12 cellular contexts compared by ENCODE assay signal in the genomic region with DNA sequence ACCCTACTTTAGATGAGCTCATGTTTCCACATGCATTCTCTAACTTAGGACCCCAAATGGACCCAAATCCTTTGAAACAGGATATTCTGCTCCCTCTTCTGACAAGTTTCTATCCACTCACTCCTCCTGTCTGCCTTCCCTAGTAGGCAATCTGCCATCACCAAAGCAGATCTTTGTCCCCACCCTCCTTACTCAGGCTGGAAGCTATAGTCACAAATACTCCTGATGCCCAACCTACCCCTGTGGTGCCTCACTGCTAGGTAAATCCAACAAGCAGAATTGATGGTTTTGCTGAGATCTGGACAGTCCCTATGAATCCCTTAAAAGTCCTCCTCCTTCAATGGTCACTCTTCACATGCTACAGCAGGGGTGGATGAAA. TPM values are rescaled to one million over a fixed set of nuclear protein-coding genes. Genes with fewer than 3 reads are reported as not detected.
DNase-seq lines count a peak whose midpoint lies in the region; ATAC-seq and TF ChIP-seq lines count a peak whose summit lies in the region.
"Had no signal": no experiment of that assay in that cellular context is flagged by ENCODE, and none has a peak within 500 bp of the region (broad histone marks: within the 10 kb centered on the region; RNA-seq: fewer than 3 reads in every experiment).

No MANE protein-coding gene starts in this region.

- no peak for ATAC-seq in stimulated activated naive CD8-positive, alpha-beta T cell treated with anti-CD3 and anti-CD28 coated beads, Interleukin-15, Interleukin-2, amounts not matched to agents 100 U/mL and 50 U/mL, for 24 hours
- ATAC-seq in memory B cell (ENCODE audit: low read depth), result no peak

- H3K9me3 Mint-ChIP-seq in stimulated activated naive CD8-positive, alpha-beta T cell treated with anti-CD3 and anti-CD28 coated beads, Interleukin-15, Interleukin-2, amounts not matched to agents 100 ng/mL and 50 ng/mL, for 24 hours, result no peaks in the 10 kb centered on the region
- no peaks in the 10 kb centered on the region for H3K9me3 Mint-ChIP-seq in memory B cell

- peak overlapping the region; percentile 64 for H3K27ac ChIP-seq in mammary epithelial cell (ENCODE audit: insufficient read depth, low read depth, low read length)
- peak overlapping the region; percentile 37 for H3K27ac ChIP-seq in vagina
- H3K27ac ChIP-seq: VCaP had no signal

- H3K4me3 ChIP-seq in mammary epithelial cell (replicated peaks in 1 of 3; ENCODE audit: insufficient read depth in 1 of 3, low read depth in 2 of 3, low read length in 3 of 3) (no peak overlapping the region), vagina (no peak overlapping the region), BE2C (ENCODE audit: low read depth, low read length) (no peak overlapping the region)
- H3K4me3 ChIP-seq: body of pancreas had no signal

- no peak for TF ChIP-seq POLR2A in vagina (IDR thresholded peaks at IDR 0.05)

- DNase-seq in stimulated activated naive CD8-positive, alpha-beta T cell treated with anti-CD3 and anti-CD28 coated beads, Interleukin-15, Interleukin-2, amounts not matched to agents 100 U/mL and 50 U/mL, for 24 hours, result no peak
- peak; percentile 77 for DNase-seq in mammary epithelial cell
- DNase-seq in memory B cell (ENCODE audit: low spot score in 2 of 2), result no peak
- no peak for DNase-seq in vagina (ENCODE audit: extremely low spot score in 2 of 2)
- DNase-seq in BE2C, result no peak
- no peak for DNase-seq in activated gamma-delta T cell treated with Interleukin-2 at 50 U/mL for 16 hours
- no peak for DNase-seq in iPS-NIHi7 (ENCODE audit: extremely low spot score)
- DNase-seq: COR-L47, NCI-H2081 had no signal

- intact Hi-C loops in mammary epithelial cell (cut with micrococcal nuclease), result no loop called here
- intact Hi-C loops in vagina (cut with DNase I), result no loop called here

- dilution Hi-C loops in mammary epithelial cell (cut with HindIII; ENCODE audit: low sequenced_read_pairs), result no loop called here

- peaks cover 76% of the 10 kb centered on the region for H3K4me1 Mint-ChIP-seq in stimulated activated naive CD8-positive, alpha-beta T cell treated with anti-CD3 and anti-CD28 coated beads, Interleukin-15, Interleukin-2, amounts not matched to agents 100 ng/mL and 50 ng/mL, for 24 hours (ENCODE audit: low read depth)
- peaks cover 68% of the 10 kb centered on the region for H3K4me1 Mint-ChIP-seq in memory B cell

- no peaks in the 10 kb centered on the region for H3K27me3 Mint-ChIP-seq in stimulated activated naive CD8-positive, alpha-beta T cell treated with anti-CD3 and anti-CD28 coated beads, Interleukin-15, Interleukin-2, amounts not matched to agents 100 ng/mL and 50 ng/mL, for 24 hours
- H3K27me3 Mint-ChIP-seq in memory B cell, result no peaks in the 10 kb centered on the region

- H3K27ac Mint-ChIP-seq in stimulated activated naive CD8-positive, alpha-beta T cell treated with anti-CD3 and anti-CD28 coated beads, Interleukin-15, Interleukin-2, amounts not matched to agents 100 ng/mL and 50 ng/mL, for 24 hours, result peak overlapping the region; percentile 22
- H3K27ac Mint-ChIP-seq in memory B cell, result peak overlapping the region; percentile 87

- in situ Hi-C loops in mammary epithelial cell (cut with MboI; ENCODE audit: low sequenced_read_pairs in 2 of 2), result no loop called here

- no peaks in the 10 kb centered on the region for H3K27me3 ChIP-seq in mammary epithelial cell (ENCODE audit: insufficient read depth, low read length)
- H3K27me3 ChIP-seq in vagina, result no peaks in the 10 kb centered on the region
- no peaks in the 10 kb centered on the region for H3K27me3 ChIP-seq in BE2C
- H3K27me3 ChIP-seq: body of pancreas had no signal

- H3K36me3 Mint-ChIP-seq in stimulated activated naive CD8-positive, alpha-beta T cell treated with anti-CD3 and anti-CD28 coated beads, Interleukin-15, Interleukin-2, amounts not matched to agents 100 ng/mL and 50 ng/mL, for 24 hours (ENCODE audit: low read depth), result peaks cover 31% of the 10 kb centered on the region
- peaks cover 25% of the 10 kb centered on the region for H3K36me3 Mint-ChIP-seq in memory B cell

- TF ChIP-seq CTCF in mammary epithelial cell (conservative IDR thresholded peaks at IDR 0.05 in 1 of 2, IDR thresholded peaks at IDR 0.05 in 1 of 2; ENCODE audit: extremely low read depth in 1 of 2, insufficient read depth in 1 of 2, low read depth in 1 of 2, low read length in 2 of 2) (no peak), vagina (IDR thresholded peaks at IDR 0.05) (no peak), BE2C (IDR thresholded peaks at IDR 0.05; ENCODE audit: low read depth, low read length) (no peak)

- H3K36me3 ChIP-seq in mammary epithelial cell (ENCODE audit: insufficient read depth, low read length), result no peaks in the 10 kb centered on the region
- H3K36me3 ChIP-seq in vagina, result no peaks in the 10 kb centered on the region
- no peaks in the 10 kb centered on the region for H3K36me3 ChIP-seq in BE2C

- H3K9me3 ChIP-seq in mammary epithelial cell (replicated peaks; ENCODE audit: insufficient read depth, low read length) (no peaks in the 10 kb centered on the region), vagina (no peaks in the 10 kb centered on the region), BE2C (no peaks in the 10 kb centered on the region)
- H3K9me3 ChIP-seq: body of pancreas had no signal

- CTCF ChIA-PET in mammary epithelial cell (lab: Charles Lee; ENCODE audit: low non-redundant PET), result no interaction called here

- peak overlapping the region; percentile 75 for H3K4me2 ChIP-seq in mammary epithelial cell (ENCODE audit: insufficient read depth, low read depth, low read length)

- no TSS peak for BruUV-seq in mammary epithelial cell (replicated peaks; lab: Mats Ljungman, UMichigan)

- H3K4me1 ChIP-seq in mammary epithelial cell (ENCODE audit: insufficient read depth, low read length), result peaks cover 49% of the 10 kb centered on the region
- H3K4me1 ChIP-seq in vagina, result peaks cover 45% of the 10 kb centered on the region
- H3K4me1 ChIP-seq in BE2C, result peaks cover 10% of the 10 kb centered on the region

- H2AFZ ChIP-seq in mammary epithelial cell (ENCODE audit: low read depth, low read length), result peak overlapping the region; percentile 63

- H4K20me1 ChIP-seq in mammary epithelial cell (ENCODE audit: insufficient read depth, low read length), result no peaks in the 10 kb centered on the region

- H3K9ac ChIP-seq in mammary epithelial cell (ENCODE audit: insufficient read depth, low read length), result peak overlapping the region; percentile 67

- no peak overlapping the region for H3K4me3 Mint-ChIP-seq in stimulated activated naive CD8-positive, alpha-beta T cell treated with anti-CD3 and anti-CD28 coated beads, Interleukin-15, Interleukin-2, amounts not matched to agents 100 ng/mL and 50 ng/mL, for 24 hours
- peak overlapping the region; percentile 30 for H3K4me3 Mint-ChIP-seq in memory B cell

- peaks cover 81% of the 10 kb centered on the region for H3K79me2 ChIP-seq in mammary epithelial cell (ENCODE audit: insufficient read depth, low read length)

RNA-seq across cellular contexts. Expression of a gene that starts 21.7 kb away (rescaled TPM):
- total RNA-seq in mammary epithelial cell (10 to 100 TPM; 50.8 to 71.1 TPM), vagina (42.5 TPM)
- 56.2 TPM for polyA plus RNA-seq in mammary epithelial cell
- polyA minus RNA-seq in mammary epithelial cell, result 132 TPM
- polyA plus RNA-seq in BE2C (2012; ENCODE audit: insufficient read depth, insufficient read length, low read depth), result 63.7 TPM
